ENCODE assay signal across 1 cellular context in genomic region chr4:68466751-68467150, GRCh38.
TF ChIP-seq lines count a peak whose summit lies in the region.

No MANE protein-coding gene starts in this region.

TF ChIP-seq in A549, 52 proteins besides CTCF, POLR2A, EP300 and RAD21 (continued from another document):
- TF ChIP-seq USF2 (IDR thresholded peaks at IDR 0.05) (no peak), HDAC2 (IDR thresholded peaks at IDR 0.05) (no peak), SMC3 (IDR thresholded peaks at IDR 0.05) (no peak), TFCP2L1 (CRISPR knock-in tag; IDR thresholded peaks at IDR 0.05) (no peak), BHLHE40 (IDR thresholded peaks at IDR 0.05; ENCODE audit: low read depth, low read length) (no peak), HOXB13 (CRISPR knock-in tag; IDR thresholded peaks at IDR 0.05; ENCODE audit: low read depth) (no peak), KDM5A (IDR thresholded peaks at IDR 0.05) (no peak), NPAS2 (CRISPR knock-in tag; IDR thresholded peaks at IDR 0.05; ENCODE audit: borderline replicate concordance) (no peak), NR3C1 (IDR thresholded peaks at IDR 0.05) (no peak), POLR2AphosphoS2 (conservative IDR thresholded peaks at IDR 0.05; ENCODE audit: low read length) (no peak)
